ENCODE assay signal across 8 cellular contexts in the genomic region with DNA sequence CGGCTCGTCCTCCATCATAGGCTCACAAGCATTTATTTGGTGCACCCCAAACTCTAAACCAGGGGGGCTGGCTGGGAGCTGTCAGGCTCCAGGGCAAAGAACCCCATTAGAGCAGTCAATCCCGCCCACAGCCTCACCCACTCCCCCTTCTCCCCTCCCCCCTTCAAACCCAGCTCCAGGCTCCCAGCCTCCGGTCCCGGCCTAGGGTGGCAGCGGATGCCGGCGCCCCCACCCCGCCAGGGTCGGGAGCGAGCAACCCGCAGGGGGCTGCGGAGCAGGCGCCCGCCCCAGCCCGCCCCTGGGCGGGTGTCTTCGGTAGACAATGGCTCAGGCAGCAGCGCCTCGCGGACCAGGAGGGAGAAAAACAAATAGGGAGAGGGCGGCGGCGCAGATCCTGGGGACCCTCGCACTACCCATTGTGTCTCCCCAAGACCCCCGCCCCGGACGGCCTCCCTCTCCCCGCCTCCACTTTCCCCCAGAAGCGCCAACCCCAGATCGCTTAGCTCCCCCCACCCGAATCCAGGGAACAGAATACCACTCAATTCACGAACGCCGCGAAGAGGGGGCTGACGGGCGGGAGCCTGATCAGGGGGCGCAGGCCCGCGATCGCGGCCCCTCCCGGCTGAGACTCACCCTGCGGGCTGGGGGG. TPM values are rescaled to one million over a fixed set of nuclear protein-coding genes. Genes with fewer than 3 reads are reported as not detected.
DNase-seq lines count a peak whose midpoint lies in the region; ATAC-seq and TF ChIP-seq lines count a peak whose summit lies in the region.

No MANE protein-coding gene starts in this region.

- no peak for TF ChIP-seq POLR2A in uterus (IDR thresholded peaks at IDR 0.05)

- H3K27me3 ChIP-seq in lung (ENCODE audit: control insufficient read depth, insufficient read depth) (no peaks in the 10 kb centered on the region), uterus (no peaks in the 10 kb centered on the region)

- H3K27ac Mint-ChIP-seq in chondrocyte (ENCODE audit: unreplicated experiment): no peak overlapping the region

- H3K36me3 ChIP-seq in lung (ENCODE audit: control insufficient read depth in 2 of 2, insufficient read depth in 2 of 2, low read length in 2 of 2) (no peaks in the 10 kb centered on the region), uterus (no peaks in the 10 kb centered on the region)

- H3K4me3 ChIP-seq in lung (peak overlapping the region; percentile 37), uterus (peak overlapping the region; percentile 39 to 56)

- H3K4me1 Mint-ChIP-seq in chondrocyte (ENCODE audit: low read depth): peaks cover 23% of the 10 kb centered on the region

- WGBS in lung, 2 donors: 0 to 1% methylated on average over 29 to 45 of the region's 45 CpGs

- no peaks in the 10 kb centered on the region for H3K9me3 ChIP-seq in lung (ENCODE audit: control insufficient read depth in 2 of 2, insufficient read depth in 1 of 2, low read length in 1 of 2)
- H3K9me3 ChIP-seq in uterus: no peaks in the 10 kb centered on the region

- peaks cover 0 to 3% of the 10 kb centered on the region in 2 donors for H3K4me1 ChIP-seq in lung (ENCODE audit: control insufficient read depth in 2 of 2, insufficient read depth in 2 of 2, low read length in 2 of 2)
- peaks cover 4 to 7% of the 10 kb centered on the region in 2 donors for H3K4me1 ChIP-seq in uterus

- H3K4me3 Mint-ChIP-seq in chondrocyte (ENCODE audit: unreplicated experiment): peak overlapping the region; percentile 80

- peak; percentile 60 for DNase-seq in NCI-H748 (lab: John Stamatoyannopoulos, UW; ENCODE audit: unreplicated experiment)
- DNase-seq in NCI-H748 treated with DMSO at 0.1 percent for 48 hours (lab: John Stamatoyannopoulos, UW): no peak
- DNase-seq in NCI-H69 (lab: John Stamatoyannopoulos, UW): peak; percentile 80
- peak; percentile 87 for DNase-seq in chondrocyte (ENCODE audit: low spot score)
- no peak for DNase-seq in lung (ENCODE audit: low spot score)
- peak in 1 of 2 donors; percentile 33 for DNase-seq in uterus
- no peak for DNase-seq in NCI-H187 treated with DMSO at 0.1 percent for 48 hours (lab: John Stamatoyannopoulos, UW)

- intact Hi-C loops in uterus (cut with DNase I; ENCODE audit: low total_unique reads): no loop called here

- no peaks in the 10 kb centered on the region for H3K9me3 Mint-ChIP-seq in chondrocyte (ENCODE audit: low read depth)

- TF ChIP-seq CTCF in chondrocyte (IDR thresholded peaks at IDR 0.05) (no peak), lung (IDR thresholded peaks at IDR 0.05; ENCODE audit: control extremely low read depth, extremely low read depth) (no peak), uterus (IDR thresholded peaks at IDR 0.05) (no peak)

- ATAC-seq in lung (ENCODE audit: insufficient read depth, low FRiP score) (no peak), HG03280 (IDR thresholded peaks at IDR 0.05; ENCODE audit: unreplicated experiment) (no peak)

- H3K27ac ChIP-seq in lung (ENCODE audit: low read depth in 1 of 2, low read length in 1 of 2) (no peak overlapping the region), uterus (peak overlapping the region; percentile 58 to 63)

- no peaks in the 10 kb centered on the region for H3K36me3 Mint-ChIP-seq in chondrocyte (ENCODE audit: low read depth)

- H3K27me3 Mint-ChIP-seq in chondrocyte (ENCODE audit: low read depth): peaks cover 11% of the 10 kb centered on the region

RNA-seq across cellular contexts. Expression of gene FAM171A2, which starts 0.6 kb away (rescaled TPM):
- total RNA-seq in chondrocyte (14.8 to 20.6 TPM (median 18.6 TPM) in 3 replicates), lung (1 to 10 TPM; 1.1 to 8.0 TPM), uterus (10 to 100 TPM in 3 of 4 donors, under 1 TPM in 1; 0.77 to 32.1 (median 14.2) TPM)
- under 1 TPM; 0.47 TPM for polyA plus RNA-seq in lung

RNA-seq across cellular contexts. Expression of gene GRN, which starts 18.0 kb away (rescaled TPM):
- total RNA-seq in chondrocyte (340 to 401 TPM (median 342 TPM) in 3 replicates), lung (100 to 1,000 TPM; 300 to 753 TPM), uterus (100 to 1,000 TPM; 101 to 178 (median 120) TPM)
- polyA plus RNA-seq in lung: 100 to 1,000 TPM; 160 to 719 TPM

RNA-seq across cellular contexts. Expression of gene ITGA2B, which starts 26.4 kb away (rescaled TPM):
- total RNA-seq in chondrocyte: 1.7 to 2.2 TPM (median 2.0 TPM) in 3 replicates
- total RNA-seq in lung: 1 to 10 TPM; 2.1 to 9.2 TPM
- polyA plus RNA-seq in lung: 1 to 10 TPM; 1.4 to 6.3 TPM
- 1 to 10 TPM in 2 of 4 donors, not detected in 2; 7.4 to 7.7 TPM for total RNA-seq in uterus

RNA-seq across cellular contexts. Expression of gene SLC25A39, which starts 38.5 kb away (rescaled TPM):
- 78.6 to 95.5 TPM (median 84.1 TPM) in 3 replicates for total RNA-seq in chondrocyte
- total RNA-seq in lung: 100 to 1,000 TPM in 1 of 2 donors, 10 to 100 TPM in 1; 66.4 to 134 TPM
- polyA plus RNA-seq in lung: 100 to 1,000 TPM; 104 to 130 TPM
- 10 to 100 TPM; 41.9 to 77.6 (median 50.7) TPM for total RNA-seq in uterus

RNA-seq across cellular contexts. Expression of gene RUNDC3A, which starts 54.7 kb away (rescaled TPM):
- total RNA-seq in chondrocyte: 0.40 to 0.77 TPM (median 0.77 TPM) in 3 replicates
- total RNA-seq in lung: 1 to 10 TPM in 1 of 2 donors, under 1 TPM in 1; 0.61 to 4.9 TPM
- under 1 TPM; 0.70 to 0.91 TPM for polyA plus RNA-seq in lung
- total RNA-seq in uterus: under 1 TPM in 1 of 4 donors, not detected in 3; 0.69 TPM

Comparison
In these comparisons a context has a peak if more than half of its experiments do, and no peak if none do; other contexts are left out.
1. DNase-seq: peak in NCI-H748 (single experiment), NCI-H69 (single experiment) and chondrocyte (single experiment); none in NCI-H748 treated with DMSO at 0.1 percent for 48 hours (single experiment), lung (single experiment) and NCI-H187 treated with DMSO at 0.1 percent for 48 hours (single experiment).
2. H3K27ac ChIP-seq: peak in uterus (2 of 2); none in lung (0 of 2).